Comparison of ENCODE assay signal across 8 cellular contexts in genomic region chr5:141664733-141665461, GRCh38. TPM values are rescaled to one million over a fixed set of nuclear protein-coding genes. Genes with fewer than 3 reads are reported as not detected.
A peak's percentile ranks its signal among the peaks of the same experiment; 100 is the strongest.
DNase-seq lines count a peak whose midpoint lies in the region; ATAC-seq and TF ChIP-seq lines count a peak whose summit lies in the region.

No MANE protein-coding gene starts in this region.

- H3K4me3 ChIP-seq in GM12875 (ENCODE audit: low read depth, low read length) (no peak overlapping the region), WERI-Rb-1 (ENCODE audit: low read depth, low read length) (no peak overlapping the region), breast epithelium (no peak overlapping the region)

- ATAC-seq in HG02759 (IDR thresholded peaks at IDR 0.05; ENCODE audit: unreplicated experiment): peak; percentile 98

- no peak for TF ChIP-seq POLR2A in breast epithelium (IDR thresholded peaks at IDR 0.05)

- H3K36me3 ChIP-seq in WERI-Rb-1: no peaks in the 10 kb centered on the region
- no peaks in the 10 kb centered on the region for H3K36me3 ChIP-seq in breast epithelium

- intact Hi-C loops in breast epithelium (cut with DNase I; ENCODE audit: low total_unique reads): no loop called here

- no peaks in the 10 kb centered on the region for H3K9me3 ChIP-seq in WERI-Rb-1 (ENCODE audit: severe bottlenecking)
- H3K9me3 ChIP-seq in breast epithelium: no peaks in the 10 kb centered on the region

- H3K27me3 ChIP-seq in WERI-Rb-1 (ENCODE audit: insufficient read depth, low read depth, severe bottlenecking) (no peaks in the 10 kb centered on the region), breast epithelium (no peaks in the 10 kb centered on the region)

- H3K27ac ChIP-seq in WERI-Rb-1: no peak overlapping the region
- H3K27ac ChIP-seq in breast epithelium: no peak overlapping the region

- DNase-seq in A172 (ENCODE audit: low spot score) (peak; percentile 62), NCI-H1694 (lab: John Stamatoyannopoulos, UW) (peak; percentile 38), WERI-Rb-1 (peak; percentile 72), breast epithelium (ENCODE audit: low spot score in 2 of 2) (peak; percentile 61 to 77), kidney glomerular epithelial cell (lab: John Stamatoyannopoulos, UW) (peak; percentile 30)
- peak; percentile 79 for DNase-seq in stimulated activated CD4-positive, alpha-beta T cell treated with anti-CD3 and anti-CD28 coated beads, Interleukin-4, amount 100 ng/mL, for 24 hours

- peak; percentile 87 for TF ChIP-seq CTCF in GM12875 (IDR thresholded peaks at IDR 0.05; ENCODE audit: borderline replicate concordance, insufficient read depth, low read depth, low read length)
- TF ChIP-seq CTCF in WERI-Rb-1 (IDR thresholded peaks at IDR 0.05; ENCODE audit: low read depth, low read length): peak; percentile 90
- peak; percentile 63 to 84 (median 70) for TF ChIP-seq CTCF in breast epithelium (IDR thresholded peaks at IDR 0.05)

- no peaks in the 10 kb centered on the region for H3K4me1 ChIP-seq in breast epithelium

RNA-seq across cellular contexts. Expression of gene FCHSD1, which starts 13.7 kb away (rescaled TPM):
- total RNA-seq in A172 (2014; rRNA removed; shearing (Covaris generic)): 7.1 and 21.6 TPM in 2 replicates
- 10 to 100 TPM; 18.1 to 32.1 (median 24.3) TPM for total RNA-seq in breast epithelium

RNA-seq across cellular contexts. Expression of gene ARAP3, which starts 17.1 kb away (rescaled TPM):
- total RNA-seq in A172 (2014; rRNA removed; shearing (Covaris generic)): 4.3 and 6.8 TPM in 2 replicates
- total RNA-seq in breast epithelium: 10 to 100 TPM in 1 of 3 donors, 1 to 10 TPM in 2; 2.6 to 12.1 (median 5.9) TPM

RNA-seq across cellular contexts. Expression of gene RELL2, which starts 28.1 kb away (rescaled TPM):
- total RNA-seq in A172 (2014; rRNA removed; shearing (Covaris generic)): 6.9 and 10.4 TPM in 2 replicates
- total RNA-seq in breast epithelium: 1 to 10 TPM; 1.3 to 4.3 (median 4.0) TPM

RNA-seq across cellular contexts. Expression of gene HDAC3, which starts 28.2 kb away (rescaled TPM):
- total RNA-seq in A172 (2014; rRNA removed; shearing (Covaris generic)): 74.1 and 78.7 TPM in 2 replicates
- 10 to 100 TPM; 50.2 to 52.5 (median 52.1) TPM for total RNA-seq in breast epithelium

RNA-seq across cellular contexts. Expression of gene DIAPH1, which starts 46.1 kb away (rescaled TPM):
- total RNA-seq in A172 (2014; rRNA removed; shearing (Covaris generic)): 28.2 and 32.9 TPM in 2 replicates
- total RNA-seq in breast epithelium: 10 to 100 TPM; 58.8 to 64.8 (median 63.6) TPM
